ENCODE assay signal across 11 cellular contexts in genomic region chr6:136592930-136593673, GRCh38. TPM values are rescaled to one million over a fixed set of nuclear protein-coding genes. Genes with fewer than 3 reads are reported as not detected.
A peak's percentile ranks its signal among the peaks of the same experiment; 100 is the strongest.
DNase-seq lines count a peak whose midpoint lies in the region; ATAC-seq, FAIRE-seq and TF ChIP-seq lines count a peak whose summit lies in the region.
"Had no signal": no experiment of that assay in that cellular context is flagged by ENCODE, and none has a peak within 500 bp of the region (broad histone marks: within the 10 kb centered on the region; RNA-seq: fewer than 3 reads in every experiment).

No MANE protein-coding gene starts in this region.

- H3K4me3 ChIP-seq in AG09309 (ENCODE audit: control insufficient read depth, low read depth, low read length) (no peak overlapping the region), keratinocyte (ENCODE audit: control insufficient read depth in 2 of 3, extremely low read depth in 1 of 3, insufficient read depth in 2 of 3, low read depth in 1 of 3, low read length in 3 of 3) (no peak overlapping the region)

- ATAC-seq in activated naive CD8-positive, alpha-beta T cell treated with anti-CD3 and anti-CD28 coated beads, Interleukin-2, amount 10 ng/mL, durations not matched to agents 7 days and 5 days (ENCODE audit: low read depth) = no peak
- no peak for ATAC-seq in HG03159 (IDR thresholded peaks at IDR 0.05; ENCODE audit: unreplicated experiment)
- ATAC-seq in GM19395 (IDR thresholded peaks at IDR 0.05; ENCODE audit: unreplicated experiment) = no peak

- dilution Hi-C loops in keratinocyte (cut with MboI; ENCODE audit: extremely low pct_ligation_motif_present, low sequenced_read_pairs) = no loop called here

- H2AFZ ChIP-seq in keratinocyte (ENCODE audit: control insufficient read depth, low read length) = no peak overlapping the region

- H3K4me1 Mint-ChIP-seq in HFFc6 (ENCODE audit: low read depth) = peaks cover 50% of the 10 kb centered on the region
- peaks cover 19% of the 10 kb centered on the region for H3K4me1 Mint-ChIP-seq in activated naive CD8-positive, alpha-beta T cell treated with anti-CD3 and anti-CD28 coated beads, Interleukin-2, amount 10 ng/mL, durations not matched to agents 7 days and 5 days

- peak overlapping the region; percentile 79 for H3K4me3 Mint-ChIP-seq in HFFc6
- peak overlapping the region; percentile 66 for H3K4me3 Mint-ChIP-seq in activated naive CD8-positive, alpha-beta T cell treated with anti-CD3 and anti-CD28 coated beads, Interleukin-2, amount 10 ng/mL, durations not matched to agents 7 days and 5 days

- peaks cover 67% of the 10 kb centered on the region for H3K36me3 Mint-ChIP-seq in HFFc6 (ENCODE audit: low read depth)
- H3K36me3 Mint-ChIP-seq in activated naive CD8-positive, alpha-beta T cell treated with anti-CD3 and anti-CD28 coated beads, Interleukin-2, amount 10 ng/mL, durations not matched to agents 7 days and 5 days = peaks cover 65% of the 10 kb centered on the region

- no peaks in the 10 kb centered on the region for H3K9me1 ChIP-seq in keratinocyte (ENCODE audit: control insufficient read depth, extremely low read depth, insufficient read depth, low read length)

- no peaks in the 10 kb centered on the region for H3K9me3 ChIP-seq in keratinocyte (ENCODE audit: control insufficient read depth, low read depth, low read length)

- no peak overlapping the region for H3K4me2 ChIP-seq in keratinocyte (ENCODE audit: control insufficient read depth, extremely low read depth, insufficient read depth, low read depth, low read length)

- H3K27me3 ChIP-seq in keratinocyte (ENCODE audit: control insufficient read depth, extremely low read depth, insufficient read depth, low read length) = no peaks in the 10 kb centered on the region

- no peak for FAIRE-seq in keratinocyte (lab: Jason Lieb, UNC)
- FAIRE-seq: colon had no signal

- no peak overlapping the region for H3K9ac ChIP-seq in keratinocyte (ENCODE audit: control insufficient read depth, extremely low read depth, insufficient read depth, low read length)
- H3K9ac ChIP-seq: parathyroid adenoma had no signal

- POLR2A ChIA-PET in activated naive CD8-positive, alpha-beta T cell treated with anti-CD3 and anti-CD28 coated beads, Interleukin-2, amount 10 ng/mL, durations not matched to agents 7 days and 5 days (lab: Charles Lee) = interaction anchor here (1.4 kb wide), 1 partner anchor 303 kb away, joined by 3 read pairs; no protein-coding TSS in a partner anchor

- H3K27ac ChIP-seq in keratinocyte (ENCODE audit: control insufficient read depth, insufficient read depth, low read length) = peak overlapping the region; percentile 73
- H3K27ac ChIP-seq: parathyroid adenoma had no signal

- H3K4me1 ChIP-seq in keratinocyte (ENCODE audit: control insufficient read depth, extremely low read depth, insufficient read depth, low read length) = peaks cover 14% of the 10 kb centered on the region

- DNase-seq in AG09309 (ENCODE audit: low read depth) (peak; percentile 52), HFFc6 (no peak), keratinocyte (ENCODE audit: low read depth, low spot score) (no peak), cerebellar nuclear complex (lab: John Stamatoyannopoulos, UW) (no peak), mesenteric fat pad (ENCODE audit: low spot score) (no peak)
- no peak for DNase-seq in activated naive CD8-positive, alpha-beta T cell treated with anti-CD3 and anti-CD28 coated beads, Interleukin-2, amount 10 ng/mL, durations not matched to agents 7 days and 5 days
- DNase-seq: NK-92 treated with Interleukin-12 subunit alpha and Interleukin-12 subunit beta, amount 100 ng/mL, for 24 hours had no signal

- H3K9me3 Mint-ChIP-seq in HFFc6 = no peaks in the 10 kb centered on the region
- no peaks in the 10 kb centered on the region for H3K9me3 Mint-ChIP-seq in activated naive CD8-positive, alpha-beta T cell treated with anti-CD3 and anti-CD28 coated beads, Interleukin-2, amount 10 ng/mL, durations not matched to agents 7 days and 5 days

- H3K27ac Mint-ChIP-seq in HFFc6 = peak overlapping the region; percentile 100
- peak overlapping the region; percentile 92 for H3K27ac Mint-ChIP-seq in activated naive CD8-positive, alpha-beta T cell treated with anti-CD3 and anti-CD28 coated beads, Interleukin-2, amount 10 ng/mL, durations not matched to agents 7 days and 5 days

- peaks cover 2% of the 10 kb centered on the region; the same call in 1 of the 2 replicates for H3K27me3 Mint-ChIP-seq in HFFc6 (ENCODE audit: insufficient read depth)
- no peaks in the 10 kb centered on the region for H3K27me3 Mint-ChIP-seq in activated naive CD8-positive, alpha-beta T cell treated with anti-CD3 and anti-CD28 coated beads, Interleukin-2, amount 10 ng/mL, durations not matched to agents 7 days and 5 days

- H4K20me1 ChIP-seq in keratinocyte (ENCODE audit: control insufficient read depth, extremely low read depth, insufficient read depth, low read length) = no peaks in the 10 kb centered on the region

- H3K36me3 ChIP-seq in keratinocyte (ENCODE audit: control insufficient read depth in 2 of 2, extremely low read depth in 1 of 2, insufficient read depth in 2 of 2, low read length in 2 of 2) = no peaks in the 10 kb centered on the region

- no peaks in the 10 kb centered on the region for H3K79me2 ChIP-seq in keratinocyte (ENCODE audit: control insufficient read depth, insufficient read depth, low read length)
- H3K79me2 ChIP-seq: parathyroid adenoma had no signal

- TF ChIP-seq CTCF in AG09309 (IDR thresholded peaks at IDR 0.05; ENCODE audit: control insufficient read depth, insufficient read depth, low read depth, low read length, missing control alignments) = no peak
- no peak for TF ChIP-seq CTCF in HFFc6 (IDR thresholded peaks at IDR 0.05)
- TF ChIP-seq CTCF in keratinocyte (optimal IDR thresholded peaks at IDR 0.05 in 1 of 3, IDR thresholded peaks at IDR 0.05 in 1 of 3, conservative IDR thresholded peaks at IDR 0.05 in 1 of 3; ENCODE audit: extremely low read depth in 1 of 3, insufficient read depth in 2 of 3, low read length in 3 of 3) = no peak

RNA-seq across cellular contexts. Expression of gene MAP7, which starts 42.9 kb away (rescaled TPM):
- total RNA-seq in HFFc6 (2021; fragmentation: NEBNext Ultra II Directional; extraction: Animal tissue kit (Norgen Biotek cat#: 25700)) = under 1 TPM; 0.14 to 0.65 (median 0.51) TPM
- under 1 TPM; 0.14 to 0.48 TPM for total RNA-seq in activated naive CD8-positive, alpha-beta T cell treated with anti-CD3 and anti-CD28 coated beads, Interleukin-2, amount 10 ng/mL, durations not matched to agents 7 days and 5 days
- polyA plus RNA-seq in keratinocyte = 8.5 to 14.9 TPM (median 11.8 TPM) in 3 replicates
- polyA plus RNA-seq in keratinocyte (2011; ENCODE audit: low read depth) = 29.9 TPM
- polyA plus RNA-seq in keratinocyte (2011; cell fraction: cytosol; rRNA removed) = 14.5 and 17.4 TPM in 2 replicates
- 13.0 and 15.3 TPM in 2 replicates for polyA plus RNA-seq in keratinocyte (2011; cell fraction: nucleus; rRNA removed)
- 24.6 and 26.8 TPM in 2 replicates for polyA plus RNA-seq in keratinocyte (2012; ENCODE audit: low replicate concordance)
- polyA minus RNA-seq in keratinocyte = 7.1 to 11.6 TPM (median 8.1 TPM) in 3 replicates
- 10.6 TPM for polyA minus RNA-seq in keratinocyte (2011; cell fraction: cytosol; rRNA and poly(A)+ RNA removed)
- polyA minus RNA-seq in keratinocyte (2011; cell fraction: nucleus; rRNA and poly(A)+ RNA removed) = 4.4 and 7.7 TPM in 2 replicates
- total RNA-seq in mesenteric fat pad = 5.2 TPM
